ENCODE assay signal across 15 cellular contexts in genomic region chr1:111571987-111572386, GRCh38. TPM values are rescaled to one million over a fixed set of nuclear protein-coding genes. Genes with fewer than 3 reads are reported as not detected.
DNase-seq lines count a peak whose midpoint lies in the region; ATAC-seq and TF ChIP-seq lines count a peak whose summit lies in the region.
"Had no signal": no experiment of that assay in that cellular context is flagged by ENCODE, and none has a peak within 500 bp of the region (broad histone marks: within the 10 kb centered on the region; RNA-seq: fewer than 3 reads in every experiment).

No MANE protein-coding gene starts in this region.

- H3K27ac Mint-ChIP-seq in activated CD8-positive, alpha-beta T cell treated with anti-CD3 and anti-CD28 coated beads, Interleukin-2, amount 10 ng/mL, durations not matched to agents 7 days and 5 days: no peak overlapping the region
- H3K27ac Mint-ChIP-seq: effector memory CD8-positive, alpha-beta T cell; mesothelial cell of epicardium had no signal

- no peaks in the 10 kb centered on the region for H3K9me3 Mint-ChIP-seq in activated CD8-positive, alpha-beta T cell treated with anti-CD3 and anti-CD28 coated beads, Interleukin-2, amount 10 ng/mL, durations not matched to agents 7 days and 5 days (ENCODE audit: insufficient read depth)
- H3K9me3 Mint-ChIP-seq: effector memory CD8-positive, alpha-beta T cell; mesothelial cell of epicardium had no signal

- in situ Hi-C loops in ACHN (cut with HindIII; ENCODE audit: low pct_ligation_motif_present, low pct_unique_long_range_greater_than_20kb, low sequenced_read_pairs): no loop called here
- in situ Hi-C loops in astrocyte of the spinal cord (cut with HindIII; ENCODE audit: low sequenced_read_pairs): no loop called here

- no peak for TF ChIP-seq CTCF in astrocyte of the spinal cord (IDR thresholded peaks at IDR 0.05; ENCODE audit: low read depth, low read length)

- POLR2A ChIA-PET in activated CD8-positive, alpha-beta T cell treated with anti-CD3 and anti-CD28 coated beads, Interleukin-2, amount 10 ng/mL, durations not matched to agents 7 days and 5 days (lab: Charles Lee): no interaction called here

- no peak overlapping the region for H3K4me3 Mint-ChIP-seq in activated CD8-positive, alpha-beta T cell treated with anti-CD3 and anti-CD28 coated beads, Interleukin-2, amount 10 ng/mL, durations not matched to agents 7 days and 5 days
- H3K4me3 Mint-ChIP-seq: effector memory CD8-positive, alpha-beta T cell; mesothelial cell of epicardium had no signal

- peak; percentile 12 for DNase-seq in ACHN
- DNase-seq in H7: peak; percentile 7
- DNase-seq in astrocyte of the spinal cord (ENCODE audit: low read depth, low spot score): peak; percentile 50
- DNase-seq in kidney tubule cell (ENCODE audit: low spot score): peak; percentile 33
- DNase-seq in NCI-H510A (lab: John Stamatoyannopoulos, UW): no peak
- no peak for DNase-seq in activated CD8-positive, alpha-beta T cell treated with anti-CD3 and anti-CD28 coated beads, Interleukin-2, amount 10 ng/mL, durations not matched to agents 7 days and 5 days
- DNase-seq: activated T-cell treated with anti-CD3 and anti-CD28 coated beads, Interleukin-2, amount 50 U/mL, for 48 hours; body of pancreas; effector memory CD8-positive, alpha-beta T cell; NCI-H187; stomach had no signal

- peaks cover 19% of the 10 kb centered on the region for H3K4me1 Mint-ChIP-seq in activated CD8-positive, alpha-beta T cell treated with anti-CD3 and anti-CD28 coated beads, Interleukin-2, amount 10 ng/mL, durations not matched to agents 7 days and 5 days (ENCODE audit: low read depth)

- no peaks in the 10 kb centered on the region for H3K36me3 ChIP-seq in H7 (replicated peaks; ENCODE audit: control insufficient read depth, insufficient read depth, low read length)
- H3K36me3 ChIP-seq: BLaER1, stomach had no signal

- CTCF ChIA-PET in activated CD8-positive, alpha-beta T cell treated with anti-CD3 and anti-CD28 coated beads, Interleukin-2, amount 10 ng/mL, durations not matched to agents 7 days and 5 days (lab: Charles Lee): interaction anchor here (1.0 to 2.4 kb wide), 14 partner anchors 10 to 144 kb away, joined by 3 to 11 read pairs (median 6); no protein-coding TSS in a partner anchor

- H3K4me3 ChIP-seq in H7 (ENCODE audit: insufficient read depth, low read depth, low read length) (no peak overlapping the region), astrocyte of the spinal cord (ENCODE audit: low read depth, low read length) (no peak overlapping the region)
- H3K4me3 ChIP-seq: BLaER1, body of pancreas, stomach had no signal

- no peaks in the 10 kb centered on the region for H3K27me3 ChIP-seq in H7 (ENCODE audit: control insufficient read depth, insufficient read depth, low read length)
- H3K27me3 ChIP-seq: BLaER1, body of pancreas, stomach had no signal

- no peaks in the 10 kb centered on the region for H3K27me3 Mint-ChIP-seq in activated CD8-positive, alpha-beta T cell treated with anti-CD3 and anti-CD28 coated beads, Interleukin-2, amount 10 ng/mL, durations not matched to agents 7 days and 5 days (ENCODE audit: low read depth)
- H3K27me3 Mint-ChIP-seq: effector memory CD8-positive, alpha-beta T cell had no signal

- no peaks in the 10 kb centered on the region for H3K36me3 Mint-ChIP-seq in activated CD8-positive, alpha-beta T cell treated with anti-CD3 and anti-CD28 coated beads, Interleukin-2, amount 10 ng/mL, durations not matched to agents 7 days and 5 days (ENCODE audit: low read depth)
- H3K36me3 Mint-ChIP-seq: mesothelial cell of epicardium had no signal

- ATAC-seq in GM21526 (IDR thresholded peaks at IDR 0.05; ENCODE audit: low FRiP score, unreplicated experiment) (no peak), GM18873 (IDR thresholded peaks at IDR 0.05; ENCODE audit: low FRiP score, unreplicated experiment) (no peak)
- ATAC-seq in activated CD8-positive, alpha-beta T cell treated with anti-CD3 and anti-CD28 coated beads, Interleukin-2, amount 10 ng/mL, durations not matched to agents 7 days and 5 days: no peak
- ATAC-seq: body of pancreas; effector memory CD8-positive, alpha-beta T cell had no signal

RNA-seq across cellular contexts. Expression of gene RAP1A, which starts 47.6 kb away (rescaled TPM):
- 20.6 and 22.7 TPM in 2 replicates for total RNA-seq in H7 (2014; rRNA removed; shearing (Covaris generic))
- 100 to 1,000 TPM; 132 to 133 TPM for total RNA-seq in activated CD8-positive, alpha-beta T cell treated with anti-CD3 and anti-CD28 coated beads, Interleukin-2, amount 10 ng/mL, durations not matched to agents 7 days and 5 days

Comparison
In these comparisons a context has a peak if more than half of its experiments do, and no peak if none do; other contexts are left out.
1. DNase-seq: peak in ACHN (single experiment), H7 (single experiment), astrocyte of the spinal cord (single experiment) and kidney tubule cell (single experiment); none in NCI-H510A (single experiment) and activated CD8-positive, alpha-beta T cell treated with anti-CD3 and anti-CD28 coated beads, Interleukin-2, amount 10 ng/mL, durations not matched to agents 7 days and 5 days (single experiment).